1 cellular context compared by ENCODE assay signal in genomic region chrX:83511208-83511607, GRCh38.
TF ChIP-seq lines count a peak whose summit lies in the region.

No MANE protein-coding gene starts in this region.

TF ChIP-seq in SK-N-SH, 30 proteins besides CTCF, POLR2A, EP300 and RAD21 (continued from another document):
- TF ChIP-seq USF2 (IDR thresholded peaks at IDR 0.05; ENCODE audit: borderline replicate concordance, low read depth, low read length) (no peak), RCOR1 (IDR thresholded peaks at IDR 0.05; ENCODE audit: low read length) (no peak)
